8 cellular contexts compared by ENCODE assay signal in genomic region chr4:82428526-82428968, GRCh38. TPM values are rescaled to one million over a fixed set of nuclear protein-coding genes. Genes with fewer than 3 reads are reported as not detected.
A peak's percentile ranks its signal among the peaks of the same experiment; 100 is the strongest.
DNase-seq lines count a peak whose midpoint lies in the region; ATAC-seq and TF ChIP-seq lines count a peak whose summit lies in the region.

No MANE protein-coding gene starts in this region.

- no peak for ATAC-seq in HG03342 (IDR thresholded peaks at IDR 0.05; ENCODE audit: unreplicated experiment)

- no peaks in the 10 kb centered on the region for H3K9me2 ChIP-seq in hepatocyte (replicated peaks; ENCODE audit: insufficient read depth)

- H3K36me3 ChIP-seq in WERI-Rb-1 (peaks cover 78% of the 10 kb centered on the region), hepatocyte (replicated peaks; ENCODE audit: insufficient read depth, low read depth) (peaks cover 10% of the 10 kb centered on the region), spleen (peaks cover 0 to 46% (median 37%) of the 10 kb centered on the region in 6 donors)

- H3K4me2 ChIP-seq in hepatocyte = peak overlapping the region; percentile 93

- peak; percentile 34 for DNase-seq in NCI-H1105 treated with DMSO at 0.1 percent for 48 hours (lab: John Stamatoyannopoulos, UW)
- DNase-seq in NCI-H1105 (lab: John Stamatoyannopoulos, UW) = no peak
- no peak for DNase-seq in WERI-Rb-1
- no peak for DNase-seq in hepatocyte (ENCODE audit: low spot score)
- no peak for DNase-seq in spleen
- no peak for DNase-seq in ureter (ENCODE audit: low spot score)
- no peak for DNase-seq in putamen (ENCODE audit: low spot score)

- H3K4me1 ChIP-seq in hepatocyte (ENCODE audit: insufficient read depth) (peaks cover 13% of the 10 kb centered on the region), spleen (peaks cover 41 to 71% (median 59%) of the 10 kb centered on the region in 6 donors)

- no peak for TF ChIP-seq CTCF in WERI-Rb-1 (IDR thresholded peaks at IDR 0.05; ENCODE audit: low read depth, low read length)
- no peak for TF ChIP-seq CTCF in hepatocyte (IDR thresholded peaks at IDR 0.05; ENCODE audit: poor library complexity)
- no peak for TF ChIP-seq CTCF in spleen (IDR thresholded peaks at IDR 0.05 in 8 of 11, conservative IDR thresholded peaks at IDR 0.05 in 3 of 11)

- TF ChIP-seq POLR2A in spleen (IDR thresholded peaks at IDR 0.05) = no peak

- H3K27ac ChIP-seq in WERI-Rb-1 = peak overlapping the region; percentile 100
- peak overlapping the region; percentile 99 for H3K27ac ChIP-seq in hepatocyte
- peak overlapping the region in 7 of 8 donors; percentile 97 to 100 (median 100) for H3K27ac ChIP-seq in spleen

- H4K20me1 ChIP-seq in hepatocyte (ENCODE audit: insufficient read depth, poor library complexity, severe bottlenecking) = peaks cover 61% of the 10 kb centered on the region

- 3% methylated on average over 12 of the region's 14 CpGs for WGBS in hepatocyte (ENCODE audit: low lambda C conversion rate, missing lambda C conversion rate)
- 0 to 2% (median 1%) methylated on average over 14 of the region's 14 CpGs for WGBS in spleen, 5 donors

- H3K4me3 ChIP-seq in WERI-Rb-1 (ENCODE audit: low read depth, low read length) (peak overlapping the region; percentile 95), hepatocyte (peak overlapping the region; percentile 98), spleen (peak overlapping the region; percentile 83 to 98 (median 95))

- H3K9me3 ChIP-seq in WERI-Rb-1 (ENCODE audit: severe bottlenecking) = no peaks in the 10 kb centered on the region
- no peaks in the 10 kb centered on the region for H3K9me3 ChIP-seq in hepatocyte (ENCODE audit: low read depth)
- H3K9me3 ChIP-seq in spleen = no peaks in the 10 kb centered on the region

- intact Hi-C loops in spleen (cut with DNase I; ENCODE audit: low total_unique reads) = loop anchor here (5.0 kb wide), 1 partner anchor 56 kb away; the partner anchor contains the start of gene HNRNPD

- H2AFZ ChIP-seq in hepatocyte = no peak overlapping the region

- peaks cover 82% of the 10 kb centered on the region for H3K79me2 ChIP-seq in hepatocyte

- H3K27me3 ChIP-seq in WERI-Rb-1 (ENCODE audit: insufficient read depth, low read depth, severe bottlenecking) (no peaks in the 10 kb centered on the region), hepatocyte (no peaks in the 10 kb centered on the region), spleen (replicated peaks in 1 of 7) (no peaks in the 10 kb centered on the region)

RNA-seq across cellular contexts. Expression of gene HNRNPDL, which starts 1.7 kb away (rescaled TPM):
- total RNA-seq in hepatocyte (268 and 272 TPM in 2 replicates), spleen (100 to 1,000 TPM; 164 to 229 (median 195) TPM), ureter (310 TPM)
- polyA plus RNA-seq in hepatocyte (170 and 187 TPM in 2 replicates), spleen (100 to 1,000 TPM; 215 to 226 (median 218) TPM)

RNA-seq across cellular contexts. Expression of gene ENOPH1, which starts 1.8 kb away (rescaled TPM):
- total RNA-seq in hepatocyte (51.9 and 59.6 TPM in 2 replicates), spleen (10 to 100 TPM; 21.6 to 34.4 (median 27.6) TPM), ureter (27.5 TPM)
- polyA plus RNA-seq in hepatocyte (27.4 and 35.9 TPM in 2 replicates), spleen (10 to 100 TPM; 28.6 to 35.9 (median 34.9) TPM)

RNA-seq across cellular contexts. Expression of gene HNRNPD, which starts 54.8 kb away (rescaled TPM):
- total RNA-seq in hepatocyte (54.0 and 58.4 TPM in 2 replicates), spleen (100 to 1,000 TPM; 135 to 208 (median 192) TPM), ureter (223 TPM)
- polyA plus RNA-seq in hepatocyte (231 and 263 TPM in 2 replicates), spleen (100 to 1,000 TPM; 164 to 200 (median 174) TPM)
